In the genomic region with DNA sequence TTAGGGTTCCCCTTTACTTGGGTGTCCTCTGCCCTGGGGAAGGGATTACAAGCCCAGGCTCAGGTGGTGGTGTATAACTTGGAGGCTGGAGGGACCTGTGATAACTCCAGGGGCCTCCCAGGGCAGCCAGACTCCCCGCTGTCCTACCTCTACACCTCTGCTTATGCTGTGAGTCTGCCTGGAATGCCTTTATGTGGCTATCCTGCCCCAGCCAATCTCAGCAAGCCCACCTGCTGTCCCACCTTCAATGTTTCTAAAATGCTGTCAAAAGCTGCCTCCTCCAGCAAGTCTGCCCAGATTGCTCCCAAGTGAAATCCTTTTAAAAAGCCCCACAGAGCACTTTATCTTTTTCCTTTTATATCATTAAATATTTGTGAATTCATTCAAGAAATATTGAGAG, we compare ENCODE assay signal across 16 cellular contexts. TPM values are rescaled to one million over a fixed set of nuclear protein-coding genes. Genes with fewer than 3 reads are reported as not detected.
"Had no signal": no experiment of that assay in that cellular context is flagged by ENCODE, and none has a peak within 500 bp of the region (broad histone marks: within the 10 kb centered on the region; RNA-seq: fewer than 3 reads in every experiment).

No MANE protein-coding gene starts in this region.

- H3K36me3 ChIP-seq: neural progenitor cell, ovary had no signal

- H3K27ac Mint-ChIP-seq: activated CD8-positive, alpha-beta T cell treated with anti-CD3 and anti-CD28 coated beads for 36 hours; activated naive CD4-positive, alpha-beta T cell treated with anti-CD3 and anti-CD28 coated beads, Interleukin-2, amount 50 U/mL, for 72 hours; neural progenitor cell; T-helper 17 cell had no signal

- H3K27me3 ChIP-seq: dorsolateral prefrontal cortex, neural progenitor cell, ovary had no signal

- ATAC-seq: activated CD8-positive, alpha-beta T cell treated with anti-CD3 and anti-CD28 coated beads for 36 hours; activated naive CD4-positive, alpha-beta T cell treated with anti-CD3 and anti-CD28 coated beads, Interleukin-2, amount 50 U/mL, for 72 hours; T-helper 17 cell had no signal

- H3K9me3 ChIP-seq: ovary had no signal

- H3K27ac ChIP-seq: neural progenitor cell, WERI-Rb-1 had no signal

- H3K9me3 Mint-ChIP-seq: activated CD8-positive, alpha-beta T cell treated with anti-CD3 and anti-CD28 coated beads for 36 hours; activated naive CD4-positive, alpha-beta T cell treated with anti-CD3 and anti-CD28 coated beads, Interleukin-2, amount 50 U/mL, for 72 hours; mesothelial cell of epicardium; neural progenitor cell had no signal

- DNase-seq: activated CD4-positive, alpha-beta T cell treated with anti-CD3 and anti-CD28 coated beads for 4 hours; activated CD8-positive, alpha-beta memory T cell treated with anti-CD3 and anti-CD28 coated beads, Interleukin-2, amount 50 U/mL, for 4 hours; activated CD8-positive, alpha-beta T cell treated with anti-CD3 and anti-CD28 coated beads for 36 hours; activated gamma-delta T cell; activated T-cell treated with anti-CD3 and anti-CD28 coated beads, Interleukin-2, amount 50 U/mL, for 48 hours; erythroblast; ovary; stimulated activated CD4-positive, alpha-beta T cell treated with anti-CD3 and anti-CD28 coated beads, Interleukin-4, amount 100 ng/mL, for 24 hours; stimulated activated naive CD4-positive, alpha-beta T cell treated with Interleukin-2 at 50 U/mL for 16 hours; T-helper 17 cell had no signal

- H3K36me3 Mint-ChIP-seq: activated naive CD4-positive, alpha-beta T cell treated with anti-CD3 and anti-CD28 coated beads, Interleukin-2, amount 50 U/mL, for 72 hours; mesothelial cell of epicardium had no signal

- H3K4me3 ChIP-seq: dorsolateral prefrontal cortex, neural progenitor cell, ovary, skin epidermis had no signal

- H3K27me3 Mint-ChIP-seq: activated CD8-positive, alpha-beta T cell treated with anti-CD3 and anti-CD28 coated beads for 36 hours had no signal

- H3K4me3 Mint-ChIP-seq: activated CD8-positive, alpha-beta T cell treated with anti-CD3 and anti-CD28 coated beads for 36 hours; mesothelial cell of epicardium; T-helper 17 cell had no signal

RNA-seq across cellular contexts. Expression of a gene that starts 39.3 kb away (rescaled TPM):
- total RNA-seq: T-helper 17 cell had no signal
